ENCODE assay signal across 8 cellular contexts in genomic region chr14:24135834-24136683, GRCh38. TPM values are rescaled to one million over a fixed set of nuclear protein-coding genes. Genes with fewer than 3 reads are reported as not detected.
DNase-seq lines count a peak whose midpoint lies in the region; ATAC-seq, FAIRE-seq and TF ChIP-seq lines count a peak whose summit lies in the region.

TSS of gene PSME1 (plus strand) at chr14:24136194. CDS start at chr14:24136263, 69 bp downstream.

- peaks cover 72% of the 10 kb centered on the region for H3K4me1 ChIP-seq in left ventricle myocardium inferior

- H3K4me3 Mint-ChIP-seq in T-helper 1 cell treated with Interleukin-12 subunit alpha and Interleukin-12 subunit beta and Interleukin-4 antibody, amounts not matched to agents 30 μg/mL and 1 μg/mL, for 36 hours = peak within 1 kb of the TSS; percentile 95

- no peaks in the 10 kb centered on the region for H3K9me3 Mint-ChIP-seq in T-helper 1 cell treated with Interleukin-12 subunit alpha and Interleukin-12 subunit beta and Interleukin-4 antibody, amounts not matched to agents 30 μg/mL and 1 μg/mL, for 36 hours

- H3K4me3 ChIP-seq in left ventricle myocardium inferior = peak within 1 kb of the TSS; percentile 91

- no peaks in the 10 kb centered on the region for H3K27me3 Mint-ChIP-seq in T-helper 1 cell treated with Interleukin-12 subunit alpha and Interleukin-12 subunit beta and Interleukin-4 antibody, amounts not matched to agents 30 μg/mL and 1 μg/mL, for 36 hours (ENCODE audit: low read depth)

- peak within 1 kb of the TSS; percentile 94 for H3K27ac ChIP-seq in left ventricle myocardium inferior (replicated peaks)

- peaks cover 38% of the 10 kb centered on the region for H3K36me3 Mint-ChIP-seq in T-helper 1 cell treated with Interleukin-12 subunit alpha and Interleukin-12 subunit beta and Interleukin-4 antibody, amounts not matched to agents 30 μg/mL and 1 μg/mL, for 36 hours (ENCODE audit: low read depth)

- peaks cover 28% of the 10 kb centered on the region for H3K36me3 ChIP-seq in left ventricle myocardium inferior

- H3K4me1 Mint-ChIP-seq in T-helper 1 cell treated with Interleukin-12 subunit alpha and Interleukin-12 subunit beta and Interleukin-4 antibody, amounts not matched to agents 30 μg/mL and 1 μg/mL, for 36 hours (ENCODE audit: low read depth) = peaks cover 48% of the 10 kb centered on the region

- peak within 1 kb of the TSS; percentile 91 for H3K27ac Mint-ChIP-seq in T-helper 1 cell treated with Interleukin-12 subunit alpha and Interleukin-12 subunit beta and Interleukin-4 antibody, amounts not matched to agents 30 μg/mL and 1 μg/mL, for 36 hours

- intact Hi-C loops in left ventricle myocardium inferior (cut with micrococcal nuclease) = no loop called here

- DNase-seq in GM13976 (ENCODE audit: low spot score) = peak; percentile 97
- DNase-seq in NCI-H146 treated with DMSO at 0.1 percent for 48 hours (lab: John Stamatoyannopoulos, UW; ENCODE audit: unreplicated experiment) = peak; percentile 84
- peak; percentile 78 for DNase-seq in amniotic stem cell (lab: John Stamatoyannopoulos, UW)
- peak; percentile 95 for DNase-seq in left ventricle myocardium inferior
- peak; percentile 47 for DNase-seq in pulmonary artery endothelial cell (ENCODE audit: low read depth, low spot score)
- peak; percentile 93 for DNase-seq in urothelium cell line (ENCODE audit: low spot score)

- TF ChIP-seq CTCF in GM13976 (IDR thresholded peaks at IDR 0.05; ENCODE audit: borderline replicate concordance, control extremely low read depth, extremely low read depth, insufficient read depth, missing control alignments) = no peak
- TF ChIP-seq CTCF in left ventricle myocardium inferior (IDR thresholded peaks at IDR 0.05; ENCODE audit: borderline replicate concordance) = no peak

- no peak for FAIRE-seq in urothelium cell line (lab: Jason Lieb, UNC)

- H3K27me3 ChIP-seq in left ventricle myocardium inferior (ENCODE audit: low read depth) = no peaks in the 10 kb centered on the region

- in situ Hi-C loops in GM13976 (cut with MboI; ENCODE audit: low sequenced_read_pairs, unreplicated experiment) = no loop called here

- peak; percentile 87 for ATAC-seq in HG02852 (IDR thresholded peaks at IDR 0.05; ENCODE audit: unreplicated experiment)

- H3K9me3 ChIP-seq in left ventricle myocardium inferior (replicated peaks) = no peaks in the 10 kb centered on the region

RNA-seq across cellular contexts. Expression of gene PSME1, which starts in this region (rescaled TPM):
- 108 TPM for total RNA-seq in left ventricle myocardium inferior
- 121 and 126 TPM in 2 replicates for total RNA-seq in pulmonary artery endothelial cell

Comparison
In these comparisons a context has a peak if more than half of its experiments do, and no peak if none do; other contexts are left out.
1. Peak in every context shown above with its lines: DNase-seq, ATAC-seq, H3K4me3 ChIP-seq and H3K27ac ChIP-seq.
2. DNase-seq: peak in every context shown above with its lines; median percentile 97 in GM13976; 95 in left ventricle myocardium inferior; 93 in urothelium cell line; 84 in NCI-H146 treated with DMSO at 0.1 percent for 48 hours; 78 in amniotic stem cell; 47 in pulmonary artery endothelial cell.